Comparison of ENCODE assay signal across 26 cellular contexts in genomic region chr2:65019675-65020195, GRCh38.
"Had no signal": no experiment of that assay in that cellular context is flagged by ENCODE, and none has a peak within 500 bp of the region (broad histone marks: within the 10 kb centered on the region; RNA-seq: fewer than 3 reads in every experiment).

No MANE protein-coding gene starts in this region.

- ATAC-seq: activated CD4-positive, CD25-positive, alpha-beta regulatory T cell treated with anti-CD3 and anti-CD28 coated beads, Interleukin-2, amount 50 U/mL, for 24 hours; activated T-cell treated with anti-CD3 and anti-CD28 coated beads, Interleukin-2, amount 50 U/mL, for 4 hours; activated T-helper 17 cell treated with anti-CD3 and anti-CD28 coated beads, Interleukin-2, amount 50 U/mL, for 72 hours; foreskin keratinocyte; psoas muscle; right cardiac atrium; T-helper 17 cell had no signal

- H2AFZ ChIP-seq: parathyroid adenoma had no signal

- H3K4me1 ChIP-seq: esophagus muscularis mucosa, parathyroid adenoma, psoas muscle had no signal

- H3K27ac Mint-ChIP-seq: activated CD4-positive, alpha-beta memory T cell treated with anti-CD3 and anti-CD28 coated beads, Interleukin-2, amount 10 ng/mL, durations not matched to agents 7 days and 5 days; activated T-helper 17 cell treated with anti-CD3 and anti-CD28 coated beads, Interleukin-2, amount 50 U/mL, for 72 hours; nephron progenitor cell; stimulated activated naive CD8-positive, alpha-beta T cell treated with anti-CD3 and anti-CD28 coated beads, Interleukin-15, Interleukin-2, amounts not matched to agents 100 ng/mL and 50 ng/mL, for 24 hours; T-helper 17 cell had no signal

- H3K27me3 ChIP-seq: brain microvascular endothelial cell, esophagus muscularis mucosa, foreskin keratinocyte had no signal

- H3K4me1 Mint-ChIP-seq: activated T-helper 17 cell treated with anti-CD3 and anti-CD28 coated beads, Interleukin-2, amount 50 U/mL, for 72 hours; T-helper 17 cell had no signal

- H3K27ac ChIP-seq: brain microvascular endothelial cell, esophagus muscularis mucosa, foreskin keratinocyte, left ventricle myocardium inferior, parathyroid adenoma, psoas muscle, thoracic aorta, WERI-Rb-1 had no signal

- H3K27me3 Mint-ChIP-seq: activated CD4-positive, alpha-beta memory T cell treated with anti-CD3 and anti-CD28 coated beads, Interleukin-2, amount 10 ng/mL, durations not matched to agents 7 days and 5 days; activated T-helper 17 cell treated with anti-CD3 and anti-CD28 coated beads, Interleukin-2, amount 50 U/mL, for 72 hours; stimulated activated naive CD8-positive, alpha-beta T cell treated with anti-CD3 and anti-CD28 coated beads, Interleukin-15, Interleukin-2, amounts not matched to agents 100 ng/mL and 50 ng/mL, for 24 hours; T-helper 17 cell had no signal

- H3K4me3 ChIP-seq: esophagus muscularis mucosa, left ventricle myocardium inferior, lung, psoas muscle, thoracic aorta had no signal

- H3K4me3 Mint-ChIP-seq: activated CD4-positive, alpha-beta memory T cell treated with anti-CD3 and anti-CD28 coated beads, Interleukin-2, amount 10 ng/mL, durations not matched to agents 7 days and 5 days; activated T-cell treated with anti-CD3 and anti-CD28 coated beads, Interleukin-2, amount 50 U/mL, for 4 hours; activated T-helper 17 cell treated with anti-CD3 and anti-CD28 coated beads, Interleukin-2, amount 50 U/mL, for 72 hours; nephron progenitor cell; stimulated activated naive CD8-positive, alpha-beta T cell treated with anti-CD3 and anti-CD28 coated beads, Interleukin-15, Interleukin-2, amounts not matched to agents 100 ng/mL and 50 ng/mL, for 24 hours; T-helper 17 cell had no signal

- H3K9me3 Mint-ChIP-seq: activated CD4-positive, alpha-beta memory T cell treated with anti-CD3 and anti-CD28 coated beads, Interleukin-2, amount 10 ng/mL, durations not matched to agents 7 days and 5 days; activated T-cell treated with anti-CD3 and anti-CD28 coated beads, Interleukin-2, amount 50 U/mL, for 4 hours; activated T-helper 17 cell treated with anti-CD3 and anti-CD28 coated beads, Interleukin-2, amount 50 U/mL, for 72 hours; nephron progenitor cell; stimulated activated naive CD8-positive, alpha-beta T cell treated with anti-CD3 and anti-CD28 coated beads, Interleukin-15, Interleukin-2, amounts not matched to agents 100 ng/mL and 50 ng/mL, for 24 hours had no signal

- H3K9me3 ChIP-seq: esophagus muscularis mucosa, left ventricle myocardium inferior, psoas muscle, thoracic aorta had no signal

- H3K9ac ChIP-seq: parathyroid adenoma had no signal

- DNase-seq: activated CD4-positive, alpha-beta memory T cell treated with anti-CD3 and anti-CD28 coated beads, Interleukin-2, amount 10 ng/mL, durations not matched to agents 7 days and 5 days; activated CD4-positive, alpha-beta T cell treated with anti-CD3 and anti-CD28 coated beads for 48 hours; activated gamma-delta T cell treated with Interleukin-2 at 50 U/mL for 16 hours; activated naive CD4-positive, alpha-beta T cell treated with anti-CD3 and anti-CD28 coated beads, Interleukin-2, amount 50 U/mL, for 16 hours; activated T-cell treated with anti-CD3 and anti-CD28 coated beads, Interleukin-2, amount 50 U/mL, for 4 hours; amniotic stem cell; brain microvascular endothelial cell; cortex of kidney; foreskin keratinocyte; left ventricle myocardium inferior; nephron progenitor cell; nucleus accumbens; psoas muscle; right cardiac atrium; stimulated activated CD4-positive, alpha-beta T cell treated with anti-CD3 and anti-CD28 coated beads, Interleukin-2, amount 100 ng/mL, for 48 hours; T-helper 17 cell; T1000; trophoblast cell; WERI-Rb-1 had no signal
